In genomic region chr6:43138267-43138666, GRCh38 we compare ENCODE assay signal across 29 cellular contexts.
"Had no signal": no experiment of that assay in that cellular context is flagged by ENCODE, and none has a peak within 500 bp of the region (broad histone marks: within the 10 kb centered on the region; RNA-seq: fewer than 3 reads in every experiment).

No MANE protein-coding gene starts in this region.

- H3K4me2 ChIP-seq: smooth muscle cell had no signal

- H3K27ac ChIP-seq: neutrophil, pancreas, prostate gland, right atrium auricular region, skin epidermis, spleen, suprapubic skin, testis, tibial artery, transverse colon, upper lobe of right lung, uterus had no signal

- FAIRE-seq: pancreas had no signal

- ATAC-seq: naive thymus-derived CD8-positive, alpha-beta T cell; pancreas; sciatic nerve; stimulated activated memory B cell treated with anti-CD40 and anti-IgM and Interleukin-4, amounts not matched to agents 10 μg/mL and 1 μg/mL and 100 μg/mL, for 72 hours; stimulated activated naive CD8-positive, alpha-beta T cell treated with anti-CD3 and anti-CD28 coated beads, Interleukin-15, amount 100 ng/mL, for 72 hours; stimulated activated naive CD8-positive, alpha-beta T cell treated with anti-CD3 and anti-CD28 coated beads, Interleukin-15, Interleukin-2, amounts not matched to agents 100 U/mL and 50 U/mL, for 24 hours; upper lobe of right lung had no signal

- DNase-seq: naive B cell; naive thymus-derived CD8-positive, alpha-beta T cell; nephron progenitor cell; nucleus accumbens; pancreas; retina; spleen; stimulated activated CD4-positive, alpha-beta T cell treated with anti-CD3 and anti-CD28 coated beads, Interleukin-12 subunit alpha, Interleukin-12 subunit beta, amount 100 ng/mL, for 4 hours; stimulated activated CD4-positive, alpha-beta T cell treated with anti-CD3 and anti-CD28 coated beads, Interleukin-1b, Interleukin-23, amount 100 ng/mL, for 48 hours; stimulated activated CD4-positive, alpha-beta T cell treated with anti-CD3 and anti-CD28 coated beads, Interleukin-4, amount 100 ng/mL, for 1 hour; stimulated activated CD4-positive, alpha-beta T cell treated with anti-CD3 and anti-CD28 coated beads, Interleukin-4, amount 100 ng/mL, for 4 hours; stimulated activated CD8-positive, alpha-beta memory T cell treated with anti-CD3 and anti-CD28 coated beads, Interleukin-4, amount 100 ng/mL, for 48 hours; stimulated activated naive CD4-positive, alpha-beta T cell; stimulated activated naive CD8-positive, alpha-beta T cell treated with anti-CD3 and anti-CD28 coated beads, Interleukin-15, amount 100 ng/mL, for 72 hours; stimulated activated naive CD8-positive, alpha-beta T cell treated with anti-CD3 and anti-CD28 coated beads, Interleukin-15, Interleukin-2, amounts not matched to agents 100 U/mL and 50 U/mL, for 24 hours; substantia nigra; testis; tibial artery; transverse colon; upper lobe of right lung; uterus had no signal

- H3K36me3 ChIP-seq: neutrophil, pancreas, prostate gland, right atrium auricular region, transverse colon, upper lobe of right lung, uterus had no signal

- H3K27me3 ChIP-seq: neutrophil, pancreas, right atrium auricular region, spleen, suprapubic skin, testis, tibial artery, transverse colon, upper lobe of right lung, uterus had no signal

- H3K9me3 ChIP-seq: neutrophil, pancreas, prostate gland, right atrium auricular region, spleen, suprapubic skin, testis, tibial artery, transverse colon, upper lobe of right lung, uterus had no signal

- H3K4me1 ChIP-seq: prostate gland had no signal

- H3K4me3 ChIP-seq: pancreas, prostate gland, right atrium auricular region, skin epidermis, smooth muscle cell, spleen, suprapubic skin, testis, tibial artery, transverse colon, upper lobe of right lung, uterus had no signal
